Comparison of ENCODE assay signal across 15 cellular contexts in genomic region chr13:60370343-60370742, GRCh38.
"Had no signal": no experiment of that assay in that cellular context is flagged by ENCODE, and none has a peak within 500 bp of the region (broad histone marks: within the 10 kb centered on the region; RNA-seq: fewer than 3 reads in every experiment).

No MANE protein-coding gene starts in this region.

- H3K9me3 ChIP-seq: lower lobe of right lung, pancreas had no signal

- H3K9ac ChIP-seq: neural progenitor cell had no signal

- H3K4me3 ChIP-seq: lower lobe of right lung, neural progenitor cell, pancreas had no signal

- FAIRE-seq: pancreas, urothelium cell line had no signal

- H2AFZ ChIP-seq: neural progenitor cell had no signal

- H3K36me3 ChIP-seq: lower lobe of right lung, neural progenitor cell, pancreas had no signal

- H3K27ac ChIP-seq: lower lobe of right lung, neural progenitor cell, pancreas had no signal

- DNase-seq: activated CD4-positive, alpha-beta T cell treated with anti-CD3 and anti-CD28 coated beads for 4 hours; activated effector memory CD4-positive, alpha-beta T cell treated with anti-CD3 and anti-CD28 coated beads, Interleukin-2, amount 50 U/mL, for 16 hours; activated naive CD8-positive, alpha-beta T cell treated with anti-CD3 and anti-CD28 coated beads for 36 hours; activated T-cell treated with anti-CD3 and anti-CD28 coated beads, Interleukin-2, amount 50 U/mL, for 1 hour; cerebellar nuclear complex; dermis blood vessel endothelial cell; endodermal cell; erythroblast; lower lobe of right lung; midbrain; pancreas; stimulated activated CD4-positive, alpha-beta T cell treated with anti-CD3 and anti-CD28 coated beads, Interleukin-4, amount 100 ng/mL, for 4 hours; T1000 had no signal

- H3K4me2 ChIP-seq: neural progenitor cell had no signal

- H3K27me3 ChIP-seq: neural progenitor cell, pancreas had no signal

- H3K4me1 ChIP-seq: lower lobe of right lung, neural progenitor cell, pancreas had no signal
